ENCODE assay signal across 13 cellular contexts in genomic region chr21:26982767-26983166, GRCh38. TPM values are rescaled to one million over a fixed set of nuclear protein-coding genes. Genes with fewer than 3 reads are reported as not detected.
DNase-seq lines count a peak whose midpoint lies in the region; ATAC-seq and TF ChIP-seq lines count a peak whose summit lies in the region.
"Had no signal": no experiment of that assay in that cellular context is flagged by ENCODE, and none has a peak within 500 bp of the region (broad histone marks: within the 10 kb centered on the region; RNA-seq: fewer than 3 reads in every experiment).

No MANE protein-coding gene starts in this region.

- H3K27ac ChIP-seq in HEK293 (ENCODE audit: extremely low read depth, low read depth, low read length), result no peak overlapping the region
- no peak overlapping the region for H3K27ac ChIP-seq in PC-3 (ENCODE audit: low read length)
- no peak overlapping the region for H3K27ac ChIP-seq in epithelial cell of prostate
- no peak overlapping the region for H3K27ac ChIP-seq in thyroid gland
- H3K27ac ChIP-seq: ovary, thoracic aorta had no signal

- no peaks in the 10 kb centered on the region for H3K79me2 ChIP-seq in PC-3 (ENCODE audit: low read length)

- no peak overlapping the region for H3K9ac ChIP-seq in PC-3 (ENCODE audit: low read length)

- ATAC-seq in PC-3, result peak; percentile 97
- no peak for ATAC-seq in HG02938 (IDR thresholded peaks at IDR 0.05; ENCODE audit: unreplicated experiment)

- TF ChIP-seq POLR2A in thyroid gland (IDR thresholded peaks at IDR 0.05), result no peak

- CTCF ChIA-PET in HEK293 (lab: Yijun Ruan, JAX), result no interaction called here
- CTCF ChIA-PET in PC-3 (lab: Charles Lee), result no interaction called here

- peak; percentile 75 for DNase-seq in PC-3
- peak; percentile 66 for DNase-seq in epithelial cell of prostate (ENCODE audit: low read depth, low spot score)
- peak; percentile 70 to 73 for DNase-seq in thyroid gland
- DNase-seq in SIG-M5 treated with dmso at 0.1 percent for 504 hours (lab: John Stamatoyannopoulos, UW; ENCODE audit: unreplicated experiment), result no peak
- DNase-seq in activated naive CD4-positive, alpha-beta T cell treated with anti-CD3 and anti-CD28 coated beads, Interleukin-2, amount 50 U/mL, for 16 hours, result no peak
- DNase-seq: activated gamma-delta T cell treated with Interleukin-2 at 50 U/mL for 16 hours; central memory CD4-positive, alpha-beta T cell; erythroblast had no signal

- H2AFZ ChIP-seq in PC-3 (ENCODE audit: low read length), result no peak overlapping the region

- no peaks in the 10 kb centered on the region for H3K9me2 ChIP-seq in PC-3 (replicated peaks; ENCODE audit: low read length)

- WGBS in thyroid gland, 2 donors, result 28 to 46% methylated on average over 2 of the region's 2 CpGs

- H3F3A ChIP-seq in PC-3 (ENCODE audit: low read length, unreplicated experiment), result no peaks in the 10 kb centered on the region

- H3K9me3 ChIP-seq in HEK293 (ENCODE audit: control insufficient read depth, insufficient read depth, low read depth, low read length), result no peaks in the 10 kb centered on the region; the same call in 1 of the 2 replicates
- H3K9me3 ChIP-seq in PC-3 (ENCODE audit: low read length), result no peaks in the 10 kb centered on the region; the same call in 1 of the 2 replicates
- H3K9me3 ChIP-seq in thyroid gland, result no peaks in the 10 kb centered on the region
- H3K9me3 ChIP-seq: ovary had no signal

- no peak for TF ChIP-seq CTCF in HEK293 (tag by site-specific recombination; IDR thresholded peaks at IDR 0.05)
- no peak for TF ChIP-seq CTCF in PC-3 (conservative IDR thresholded peaks at IDR 0.05; ENCODE audit: low read depth, low read length)
- TF ChIP-seq CTCF in thyroid gland (IDR thresholded peaks at IDR 0.05), result no peak

- POLR2A ChIA-PET in HEK293 (lab: Yijun Ruan, JAX) (no interaction called here), PC-3 (lab: Charles Lee; ENCODE audit: unreplicated experiment) (no interaction called here)

- H3K4me3 ChIP-seq in HEK293 (ENCODE audit: low read depth, low read length) (no peak overlapping the region), PC-3 (ENCODE audit: low read length) (no peak overlapping the region), thyroid gland (replicated peaks in 1 of 3) (no peak overlapping the region)
- H3K4me3 ChIP-seq: ovary, thoracic aorta had no signal

- no peaks in the 10 kb centered on the region for H3K36me3 ChIP-seq in HEK293 (ENCODE audit: control insufficient read depth in 2 of 2, insufficient read depth in 1 of 2, low read length in 2 of 2)
- H3K36me3 ChIP-seq in PC-3 (ENCODE audit: low read depth, low read length), result no peaks in the 10 kb centered on the region
- no peaks in the 10 kb centered on the region for H3K36me3 ChIP-seq in thyroid gland
- H3K36me3 ChIP-seq: ovary, thoracic aorta had no signal

- no TSS peak for BruUV-seq in PC-3 (replicated peaks; lab: Mats Ljungman, UMichigan)

- H3K4me1 ChIP-seq in HEK293 (ENCODE audit: control insufficient read depth, insufficient read depth, low read length) (no peaks in the 10 kb centered on the region), PC-3 (ENCODE audit: insufficient read depth, low read length) (no peaks in the 10 kb centered on the region), thyroid gland (no peaks in the 10 kb centered on the region)

- H3K27me3 ChIP-seq in PC-3 (ENCODE audit: low read length) (no peaks in the 10 kb centered on the region), thyroid gland (no peaks in the 10 kb centered on the region)
- H3K27me3 ChIP-seq: ovary had no signal

- intact Hi-C loops in PC-3 (cut with micrococcal nuclease) (no loop called here), thyroid gland (cut with DNase I) (no loop called here)

- H4K20me1 ChIP-seq in PC-3 (ENCODE audit: low read length), result no peaks in the 10 kb centered on the region

- no peak overlapping the region for H3K4me2 ChIP-seq in PC-3 (ENCODE audit: low read length)

TF ChIP-seq in HEK293, 187 proteins besides CTCF, POLR2A, EP300 and RAD21:
- TF ChIP-seq ZNF335 (tag by site-specific recombination; conservative IDR thresholded peaks at IDR 0.05) (peak; percentile 38; the same call in 1 of the 2 replicates), ZNF791 (tag by site-specific recombination; IDR thresholded peaks at IDR 0.05) (no peak), ZNF24 (tag by site-specific recombination; IDR thresholded peaks at IDR 0.05) (no peak), ZSCAN16 (tag by site-specific recombination; IDR thresholded peaks at IDR 0.05) (no peak), BCL6B (tag by site-specific recombination; IDR thresholded peaks at IDR 0.05) (no peak), SCRT2 (tag by site-specific recombination; IDR thresholded peaks at IDR 0.05) (peak; percentile 67), OVOL3 (tag by site-specific recombination; IDR thresholded peaks at IDR 0.05) (no peak)
TF ChIP-seq in HEK293: peak in this region for 2.

RNA-seq across cellular contexts. Expression of gene ADAMTS5, which starts 15.9 kb away (rescaled TPM):
- total RNA-seq in PC-3 (2014; rRNA removed), result not detected in 2 replicates
- 10 to 100 TPM; 13.5 to 29.3 (median 21.3) TPM for total RNA-seq in thyroid gland
- total RNA-seq: T-helper 2 cell treated with Interferon-gamma antibody and Interleukin-4, amounts not matched to agents 100 ng/mL and 5 ng/mL, for 36 hours had no signal

Comparison
In these comparisons a context has a peak if more than half of its experiments do, and no peak if none do; other contexts are left out.
1. DNase-seq: peak in PC-3 (single experiment), epithelial cell of prostate (single experiment) and thyroid gland (2 of 2); none in SIG-M5 treated with dmso at 0.1 percent for 504 hours (single experiment) and activated naive CD4-positive, alpha-beta T cell treated with anti-CD3 and anti-CD28 coated beads, Interleukin-2, amount 50 U/mL, for 16 hours (single experiment).
2. RNA of gene ADAMTS5, which starts 15.9 kb away (total RNA-seq): 13.5 to 29.3 TPM in thyroid gland; not detected in PC-3; every median in the first group is over 10 times any median in the second.